Comparison of ENCODE assay signal across 1 cellular context in the genomic region with DNA sequence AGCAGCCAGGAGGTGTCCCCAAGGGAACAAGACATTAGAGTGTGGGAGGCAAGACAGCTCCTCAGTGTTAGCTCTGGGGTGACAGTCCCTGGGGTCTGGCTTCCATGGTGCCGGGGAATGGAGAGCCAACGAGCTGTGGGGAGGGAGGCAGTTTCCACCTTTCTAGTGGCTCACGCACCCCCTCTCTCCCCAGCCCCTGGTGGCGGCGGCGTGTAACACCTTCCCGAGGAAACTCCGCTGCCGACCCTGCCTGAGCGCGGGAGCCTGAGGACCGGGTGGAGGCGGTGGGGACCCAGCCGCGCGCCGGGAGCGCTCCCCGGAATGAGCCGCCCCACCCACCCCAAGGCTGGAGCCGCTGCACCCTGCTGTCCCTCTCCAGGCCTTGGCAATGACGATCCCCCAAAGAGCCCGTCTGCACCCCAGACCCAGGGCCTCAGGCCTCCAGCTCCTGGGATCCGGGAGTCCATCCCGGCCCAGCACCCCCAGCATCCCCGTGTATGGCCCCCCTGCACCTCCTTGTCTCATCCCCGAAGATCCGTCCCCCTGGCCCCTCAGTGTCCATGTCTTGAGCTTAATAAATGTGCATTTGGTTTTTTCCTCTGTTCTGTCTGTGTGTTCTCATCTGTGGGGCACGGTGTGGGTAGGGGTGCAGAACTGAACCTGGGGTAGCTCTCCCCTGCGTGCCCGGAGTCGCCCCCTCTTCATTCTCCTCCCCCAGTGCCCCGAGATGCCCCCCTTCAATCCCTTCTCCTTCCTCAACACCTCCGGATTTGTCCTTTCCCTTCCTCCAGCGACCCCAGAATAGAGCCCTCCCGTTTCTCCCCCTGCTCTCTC.
TF ChIP-seq lines count a peak whose summit lies in the region.

No MANE protein-coding gene starts in this region.

TF ChIP-seq in K562, 482 proteins besides CTCF, POLR2A, EP300 and RAD21 (continued from another document and continues in another):
- TF ChIP-seq, protein P1, sequence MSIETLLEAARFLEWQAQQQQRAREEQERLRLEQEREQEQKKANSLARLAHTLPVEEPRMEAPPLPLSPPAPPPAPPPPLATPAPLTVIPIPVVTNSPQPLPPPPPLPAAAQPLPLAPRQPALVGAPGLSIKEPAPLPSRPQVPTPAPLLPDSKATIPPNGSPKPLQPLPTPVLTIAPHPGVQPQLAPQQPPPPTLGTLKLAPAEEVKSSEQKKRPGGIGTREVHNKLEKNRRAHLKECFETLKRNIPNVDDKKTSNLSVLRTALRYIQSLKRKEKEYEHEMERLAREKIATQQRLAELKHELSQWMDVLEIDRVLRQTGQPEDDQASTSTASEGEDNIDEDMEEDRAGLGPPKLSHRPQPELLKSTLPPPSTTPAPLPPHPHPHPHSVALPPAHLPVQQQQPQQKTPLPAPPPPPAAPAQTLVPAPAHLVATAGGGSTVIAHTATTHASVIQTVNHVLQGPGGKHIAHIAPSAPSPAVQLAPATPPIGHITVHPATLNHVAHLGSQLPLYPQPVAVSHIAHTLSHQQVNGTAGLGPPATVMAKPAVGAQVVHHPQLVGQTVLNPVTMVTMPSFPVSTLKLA (conservative IDR thresholded peaks at IDR 0.05): no peak
- no peak for TF ChIP-seq DACH1 (IDR thresholded peaks at IDR 0.05; ENCODE audit: partially characterized antibody)
- TF ChIP-seq CREB1 (IDR thresholded peaks at IDR 0.05): peak; percentile 27; the same call in 1 of the 2 replicates
- no peak for TF ChIP-seq CREB1 (CRISPR knock-in tag; IDR thresholded peaks at IDR 0.05)
- TF ChIP-seq SREBF1 (IDR thresholded peaks at IDR 0.05; ENCODE audit: borderline replicate concordance, low read depth, low read length): 0 out of 2 replicates have a peak, but pooled peaks have one; percentile 30
- 0 out of 2 replicates have a peak, but pooled peaks have one; percentile 35 for TF ChIP-seq SAFB (IDR thresholded peaks at IDR 0.05; ENCODE audit: borderline replicate concordance, low read depth, low read length)
- no peak for TF ChIP-seq LARP7 (IDR thresholded peaks at IDR 0.05)
- peak; percentile 46 for TF ChIP-seq SMC3 (conservative IDR thresholded peaks at IDR 0.05; ENCODE audit: insufficient read depth, low read depth, low read length)
- TF ChIP-seq, protein P2, sequence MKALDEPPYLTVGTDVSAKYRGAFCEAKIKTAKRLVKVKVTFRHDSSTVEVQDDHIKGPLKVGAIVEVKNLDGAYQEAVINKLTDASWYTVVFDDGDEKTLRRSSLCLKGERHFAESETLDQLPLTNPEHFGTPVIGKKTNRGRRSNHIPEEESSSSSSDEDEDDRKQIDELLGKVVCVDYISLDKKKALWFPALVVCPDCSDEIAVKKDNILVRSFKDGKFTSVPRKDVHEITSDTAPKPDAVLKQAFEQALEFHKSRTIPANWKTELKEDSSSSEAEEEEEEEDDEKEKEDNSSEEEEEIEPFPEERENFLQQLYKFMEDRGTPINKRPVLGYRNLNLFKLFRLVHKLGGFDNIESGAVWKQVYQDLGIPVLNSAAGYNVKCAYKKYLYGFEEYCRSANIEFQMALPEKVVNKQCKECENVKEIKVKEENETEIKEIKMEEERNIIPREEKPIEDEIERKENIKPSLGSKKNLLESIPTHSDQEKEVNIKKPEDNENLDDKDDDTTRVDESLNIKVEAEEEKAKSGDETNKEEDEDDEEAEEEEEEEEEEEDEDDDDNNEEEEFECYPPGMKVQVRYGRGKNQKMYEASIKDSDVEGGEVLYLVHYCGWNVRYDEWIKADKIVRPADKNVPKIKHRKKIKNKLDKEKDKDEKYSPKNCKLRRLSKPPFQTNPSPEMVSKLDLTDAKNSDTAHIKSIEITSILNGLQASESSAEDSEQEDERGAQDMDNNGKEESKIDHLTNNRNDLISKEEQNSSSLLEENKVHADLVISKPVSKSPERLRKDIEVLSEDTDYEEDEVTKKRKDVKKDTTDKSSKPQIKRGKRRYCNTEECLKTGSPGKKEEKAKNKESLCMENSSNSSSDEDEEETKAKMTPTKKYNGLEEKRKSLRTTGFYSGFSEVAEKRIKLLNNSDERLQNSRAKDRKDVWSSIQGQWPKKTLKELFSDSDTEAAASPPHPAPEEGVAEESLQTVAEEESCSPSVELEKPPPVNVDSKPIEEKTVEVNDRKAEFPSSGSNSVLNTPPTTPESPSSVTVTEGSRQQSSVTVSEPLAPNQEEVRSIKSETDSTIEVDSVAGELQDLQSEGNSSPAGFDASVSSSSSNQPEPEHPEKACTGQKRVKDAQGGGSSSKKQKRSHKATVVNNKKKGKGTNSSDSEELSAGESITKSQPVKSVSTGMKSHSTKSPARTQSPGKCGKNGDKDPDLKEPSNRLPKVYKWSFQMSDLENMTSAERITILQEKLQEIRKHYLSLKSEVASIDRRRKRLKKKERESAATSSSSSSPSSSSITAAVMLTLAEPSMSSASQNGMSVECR (CRISPR knock-in tag; IDR thresholded peaks at IDR 0.05): peak; percentile 44; the same call in 1 of the 2 replicates
- TF ChIP-seq, protein P3, sequence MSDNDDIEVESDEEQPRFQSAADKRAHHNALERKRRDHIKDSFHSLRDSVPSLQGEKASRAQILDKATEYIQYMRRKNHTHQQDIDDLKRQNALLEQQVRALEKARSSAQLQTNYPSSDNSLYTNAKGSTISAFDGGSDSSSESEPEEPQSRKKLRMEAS (CRISPR knock-in tag; IDR thresholded peaks at IDR 0.05): peak; percentile 40; the same call in 1 of the 2 replicates
- TF ChIP-seq RBBP5 (IDR thresholded peaks at IDR 0.05; ENCODE audit: borderline replicate concordance, insufficient read depth, low read length, poor library complexity, severe bottlenecking): peak; percentile 64
- TF ChIP-seq, protein P4, sequence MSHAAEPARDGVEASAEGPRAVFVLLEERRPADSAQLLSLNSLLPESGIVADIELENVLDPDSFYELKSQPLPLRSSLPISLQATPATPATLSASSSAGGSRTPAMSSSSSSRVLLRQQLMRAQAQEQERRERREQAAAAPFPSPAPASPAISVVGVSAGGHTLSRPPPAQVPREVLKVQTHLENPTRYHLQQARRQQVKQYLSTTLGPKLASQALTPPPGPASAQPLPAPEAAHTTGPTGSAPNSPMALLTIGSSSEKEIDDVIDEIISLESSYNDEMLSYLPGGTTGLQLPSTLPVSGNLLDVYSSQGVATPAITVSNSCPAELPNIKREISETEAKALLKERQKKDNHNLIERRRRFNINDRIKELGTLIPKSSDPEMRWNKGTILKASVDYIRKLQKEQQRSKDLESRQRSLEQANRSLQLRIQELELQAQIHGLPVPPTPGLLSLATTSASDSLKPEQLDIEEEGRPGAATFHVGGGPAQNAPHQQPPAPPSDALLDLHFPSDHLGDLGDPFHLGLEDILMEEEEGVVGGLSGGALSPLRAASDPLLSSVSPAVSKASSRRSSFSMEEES (CRISPR knock-in tag; IDR thresholded peaks at IDR 0.05): no peak
- TF ChIP-seq MTA1 (IDR thresholded peaks at IDR 0.05; ENCODE audit: borderline replicate concordance): no peak
- TF ChIP-seq, protein P5, sequence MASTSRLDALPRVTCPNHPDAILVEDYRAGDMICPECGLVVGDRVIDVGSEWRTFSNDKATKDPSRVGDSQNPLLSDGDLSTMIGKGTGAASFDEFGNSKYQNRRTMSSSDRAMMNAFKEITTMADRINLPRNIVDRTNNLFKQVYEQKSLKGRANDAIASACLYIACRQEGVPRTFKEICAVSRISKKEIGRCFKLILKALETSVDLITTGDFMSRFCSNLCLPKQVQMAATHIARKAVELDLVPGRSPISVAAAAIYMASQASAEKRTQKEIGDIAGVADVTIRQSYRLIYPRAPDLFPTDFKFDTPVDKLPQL (IDR thresholded peaks at IDR 0.05; ENCODE audit: extremely low read depth, insufficient read length): no peak
- TF ChIP-seq MYC (IDR thresholded peaks at IDR 0.05; ENCODE audit: low read depth, low read length): peak; percentile 23; the same call in 1 of the 2 replicates
- TF ChIP-seq MYC (CRISPR knock-in tag; IDR thresholded peaks at IDR 0.05; ENCODE audit: borderline replicate concordance, low read depth): no peak
- TF ChIP-seq FIP1L1 (IDR thresholded peaks at IDR 0.05; ENCODE audit: low read depth, low read length, poor library complexity, severe bottlenecking): no peak
- TF ChIP-seq, protein P6, sequence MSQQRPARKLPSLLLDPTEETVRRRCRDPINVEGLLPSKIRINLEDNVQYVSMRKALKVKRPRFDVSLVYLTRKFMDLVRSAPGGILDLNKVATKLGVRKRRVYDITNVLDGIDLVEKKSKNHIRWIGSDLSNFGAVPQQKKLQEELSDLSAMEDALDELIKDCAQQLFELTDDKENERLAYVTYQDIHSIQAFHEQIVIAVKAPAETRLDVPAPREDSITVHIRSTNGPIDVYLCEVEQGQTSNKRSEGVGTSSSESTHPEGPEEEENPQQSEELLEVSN (IDR thresholded peaks at IDR 0.05; ENCODE audit: borderline replicate concordance in 1 of 2, extremely low read depth in 1 of 2, insufficient read depth in 1 of 2, insufficient read length in 1 of 2, low read depth in 1 of 2, low read length in 1 of 2, poor library complexity in 1 of 2, severe bottlenecking in 1 of 2): peak; percentile 40 to 82
- peak; percentile 39 for TF ChIP-seq HMGN3 (IDR thresholded peaks at IDR 0.05; ENCODE audit: borderline replicate concordance, extremely low read depth, insufficient read length, low read depth, low read length)
- peak; percentile 68 for TF ChIP-seq POLR2G (IDR thresholded peaks at IDR 0.05; ENCODE audit: low read depth, low read length)
- no peak for TF ChIP-seq HLTF (IDR thresholded peaks at IDR 0.05)
- peak; percentile 77 for TF ChIP-seq RB1 (IDR thresholded peaks at IDR 0.05; ENCODE audit: low read depth)
- TF ChIP-seq JUND (IDR thresholded peaks at IDR 0.05; ENCODE audit: borderline replicate concordance, low read depth, low read length): peak; percentile 33; the same call in 1 of the 2 replicates
- TF ChIP-seq JUND (tag; IDR thresholded peaks at IDR 0.05; ENCODE audit: borderline replicate concordance, low read depth, low read length): no peak; the same call in 2 of the 3 replicates
- peak; percentile 70 for TF ChIP-seq CREM (IDR thresholded peaks at IDR 0.05; ENCODE audit: low read depth)
- TF ChIP-seq, protein P7, sequence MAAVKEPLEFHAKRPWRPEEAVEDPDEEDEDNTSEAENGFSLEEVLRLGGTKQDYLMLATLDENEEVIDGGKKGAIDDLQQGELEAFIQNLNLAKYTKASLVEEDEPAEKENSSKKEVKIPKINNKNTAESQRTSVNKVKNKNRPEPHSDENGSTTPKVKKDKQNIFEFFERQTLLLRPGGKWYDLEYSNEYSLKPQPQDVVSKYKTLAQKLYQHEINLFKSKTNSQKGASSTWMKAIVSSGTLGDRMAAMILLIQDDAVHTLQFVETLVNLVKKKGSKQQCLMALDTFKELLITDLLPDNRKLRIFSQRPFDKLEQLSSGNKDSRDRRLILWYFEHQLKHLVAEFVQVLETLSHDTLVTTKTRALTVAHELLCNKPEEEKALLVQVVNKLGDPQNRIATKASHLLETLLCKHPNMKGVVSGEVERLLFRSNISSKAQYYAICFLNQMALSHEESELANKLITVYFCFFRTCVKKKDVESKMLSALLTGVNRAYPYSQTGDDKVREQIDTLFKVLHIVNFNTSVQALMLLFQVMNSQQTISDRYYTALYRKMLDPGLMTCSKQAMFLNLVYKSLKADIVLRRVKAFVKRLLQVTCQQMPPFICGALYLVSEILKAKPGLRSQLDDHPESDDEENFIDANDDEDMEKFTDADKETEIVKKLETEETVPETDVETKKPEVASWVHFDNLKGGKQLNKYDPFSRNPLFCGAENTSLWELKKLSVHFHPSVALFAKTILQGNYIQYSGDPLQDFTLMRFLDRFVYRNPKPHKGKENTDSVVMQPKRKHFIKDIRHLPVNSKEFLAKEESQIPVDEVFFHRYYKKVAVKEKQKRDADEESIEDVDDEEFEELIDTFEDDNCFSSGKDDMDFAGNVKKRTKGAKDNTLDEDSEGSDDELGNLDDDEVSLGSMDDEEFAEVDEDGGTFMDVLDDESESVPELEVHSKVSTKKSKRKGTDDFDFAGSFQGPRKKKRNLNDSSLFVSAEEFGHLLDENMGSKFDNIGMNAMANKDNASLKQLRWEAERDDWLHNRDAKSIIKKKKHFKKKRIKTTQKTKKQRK (IDR thresholded peaks at IDR 0.05; ENCODE audit: borderline replicate concordance, low read depth, low read length): no peak
- TF ChIP-seq HDAC1 (IDR thresholded peaks at IDR 0.05): 0 out of 4 replicates have a peak, but pooled peaks of 1 of the 2 experiments have one; percentile 17
- TF ChIP-seq, protein P8, sequence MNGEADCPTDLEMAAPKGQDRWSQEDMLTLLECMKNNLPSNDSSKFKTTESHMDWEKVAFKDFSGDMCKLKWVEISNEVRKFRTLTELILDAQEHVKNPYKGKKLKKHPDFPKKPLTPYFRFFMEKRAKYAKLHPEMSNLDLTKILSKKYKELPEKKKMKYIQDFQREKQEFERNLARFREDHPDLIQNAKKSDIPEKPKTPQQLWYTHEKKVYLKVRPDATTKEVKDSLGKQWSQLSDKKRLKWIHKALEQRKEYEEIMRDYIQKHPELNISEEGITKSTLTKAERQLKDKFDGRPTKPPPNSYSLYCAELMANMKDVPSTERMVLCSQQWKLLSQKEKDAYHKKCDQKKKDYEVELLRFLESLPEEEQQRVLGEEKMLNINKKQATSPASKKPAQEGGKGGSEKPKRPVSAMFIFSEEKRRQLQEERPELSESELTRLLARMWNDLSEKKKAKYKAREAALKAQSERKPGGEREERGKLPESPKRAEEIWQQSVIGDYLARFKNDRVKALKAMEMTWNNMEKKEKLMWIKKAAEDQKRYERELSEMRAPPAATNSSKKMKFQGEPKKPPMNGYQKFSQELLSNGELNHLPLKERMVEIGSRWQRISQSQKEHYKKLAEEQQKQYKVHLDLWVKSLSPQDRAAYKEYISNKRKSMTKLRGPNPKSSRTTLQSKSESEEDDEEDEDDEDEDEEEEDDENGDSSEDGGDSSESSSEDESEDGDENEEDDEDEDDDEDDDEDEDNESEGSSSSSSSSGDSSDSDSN (IDR thresholded peaks at IDR 0.05; ENCODE audit: borderline replicate concordance in 1 of 2, low read depth in 2 of 2, low read length in 2 of 2): peak; percentile 63 to 86; a peak in 2 of 4 replicates
- TF ChIP-seq, protein P9, sequence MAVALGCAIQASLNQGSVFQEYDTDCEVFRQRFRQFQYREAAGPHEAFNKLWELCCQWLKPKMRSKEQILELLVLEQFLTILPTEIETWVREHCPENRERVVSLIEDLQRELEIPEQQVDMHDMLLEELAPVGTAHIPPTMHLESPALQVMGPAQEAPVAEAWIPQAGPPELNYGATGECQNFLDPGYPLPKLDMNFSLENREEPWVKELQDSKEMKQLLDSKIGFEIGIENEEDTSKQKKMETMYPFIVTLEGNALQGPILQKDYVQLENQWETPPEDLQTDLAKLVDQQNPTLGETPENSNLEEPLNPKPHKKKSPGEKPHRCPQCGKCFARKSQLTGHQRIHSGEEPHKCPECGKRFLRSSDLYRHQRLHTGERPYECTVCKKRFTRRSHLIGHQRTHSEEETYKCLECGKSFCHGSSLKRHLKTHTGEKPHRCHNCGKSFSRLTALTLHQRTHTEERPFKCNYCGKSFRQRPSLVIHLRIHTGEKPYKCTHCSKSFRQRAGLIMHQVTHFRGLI (CRISPR knock-in tag; IDR thresholded peaks at IDR 0.05): no peak
- no peak for TF ChIP-seq ZNF644 (tag; IDR thresholded peaks at IDR 0.05; ENCODE audit: low read depth)
- peak; percentile 4; the same call in 1 of the 2 replicates for TF ChIP-seq PHF8 (IDR thresholded peaks at IDR 0.05; ENCODE audit: borderline replicate concordance, low read length)
- TF ChIP-seq EGR1 (conservative IDR thresholded peaks at IDR 0.05): no peak; the same call in 1 of the 2 replicates
- TF ChIP-seq GATAD2A (IDR thresholded peaks at IDR 0.05): 0 out of 2 replicates have a peak, but pooled peaks have one; percentile 34
